1 cellular context compared by ENCODE assay signal in genomic region chr19:48362716-48363499, GRCh38.
TF ChIP-seq lines count a peak whose summit lies in the region.

No MANE protein-coding gene starts in this region.

TF ChIP-seq in HepG2, 621 proteins besides CTCF, POLR2A, EP300 and RAD21 (continued from another document):
- TF ChIP-seq ZNF570 (CRISPR knock-in tag; IDR thresholded peaks at IDR 0.05; ENCODE audit: borderline replicate concordance) (no peak), ZKSCAN8 (CRISPR knock-in tag; IDR thresholded peaks at IDR 0.05; ENCODE audit: borderline replicate concordance) (no peak), RNF219 (CRISPR knock-in tag; IDR thresholded peaks at IDR 0.05) (no peak), ZNF567 (CRISPR knock-in tag; IDR thresholded peaks at IDR 0.05; ENCODE audit: borderline replicate concordance) (peak; percentile 89; the same call in 1 of the 2 replicates), AGO2 (optimal IDR thresholded peaks at IDR 0.05; ENCODE audit: low read depth, low read length) (peak; percentile 95), SNAPC4 (CRISPR knock-in tag; IDR thresholded peaks at IDR 0.05) (peak; percentile 83; the same call in 1 of the 2 replicates), SP140L (CRISPR knock-in tag; IDR thresholded peaks at IDR 0.05; ENCODE audit: borderline replicate concordance) (no peak), PHF8 (CRISPR knock-in tag; IDR thresholded peaks at IDR 0.05) (peak; percentile 59), MIXL1 (CRISPR knock-in tag; IDR thresholded peaks at IDR 0.05) (0 out of 2 replicates have a peak, but pooled peaks have one; percentile 19), HMG20A (CRISPR knock-in tag; IDR thresholded peaks at IDR 0.05; ENCODE audit: borderline replicate concordance) (no peak), ZNF792 (CRISPR knock-in tag; IDR thresholded peaks at IDR 0.05) (0 out of 2 replicates have a peak, but pooled peaks have one; percentile 8), IRF1 (CRISPR knock-in tag; IDR thresholded peaks at IDR 0.05; ENCODE audit: low read depth) (no peak), FOSL2 (CRISPR knock-in tag; IDR thresholded peaks at IDR 0.05) (peak; percentile 18; the same call in 1 of the 2 replicates), ZNF607 (CRISPR knock-in tag; IDR thresholded peaks at IDR 0.05; ENCODE audit: borderline replicate concordance) (no peak; the same call in 1 of the 2 replicates), ZNF552 (CRISPR knock-in tag; IDR thresholded peaks at IDR 0.05; ENCODE audit: borderline replicate concordance) (no peak), BRD4 (CRISPR knock-in tag; IDR thresholded peaks at IDR 0.05) (no peak), ZNF598 (CRISPR knock-in tag; IDR thresholded peaks at IDR 0.05; ENCODE audit: borderline replicate concordance) (0 out of 2 replicates have a peak, but pooled peaks have one; percentile 16), THAP11 (CRISPR knock-in tag; IDR thresholded peaks at IDR 0.05) (peak; percentile 99), ZBTB8A (CRISPR knock-in tag; IDR thresholded peaks at IDR 0.05; ENCODE audit: borderline replicate concordance, low read depth) (no peak), RFX1 (IDR thresholded peaks at IDR 0.05) (no peak), GTF2F1 (IDR thresholded peaks at IDR 0.05; ENCODE audit: low read length) (no peak), ZNF746 (CRISPR knock-in tag; IDR thresholded peaks at IDR 0.05) (peak; percentile 44; the same call in 1 of the 2 replicates), MAF1 (CRISPR knock-in tag; IDR thresholded peaks at IDR 0.05; ENCODE audit: borderline replicate concordance) (no peak), FOXC1 (CRISPR knock-in tag; IDR thresholded peaks at IDR 0.05; ENCODE audit: borderline replicate concordance) (peak; percentile 17; the same call in 1 of the 2 replicates), TEAD3 (CRISPR knock-in tag; optimal IDR thresholded peaks at IDR 0.05; ENCODE audit: borderline replicate concordance) (peak; percentile 94), ZNF18 (CRISPR knock-in tag; IDR thresholded peaks at IDR 0.05; ENCODE audit: insufficient replicate concordance) (no peak)
